In genomic region chr13:91459485-91459884, GRCh38 we compare ENCODE assay signal across 25 cellular contexts.
"Had no signal": no experiment of that assay in that cellular context is flagged by ENCODE, and none has a peak within 500 bp of the region (broad histone marks: within the 10 kb centered on the region; RNA-seq: fewer than 3 reads in every experiment).

No MANE protein-coding gene starts in this region.

- H3K27ac Mint-ChIP-seq: activated CD4-positive, alpha-beta memory T cell treated with anti-CD3 and anti-CD28 coated beads, Interleukin-2, amount 10 ng/mL, durations not matched to agents 7 days and 5 days; activated CD4-positive, alpha-beta T cell treated with anti-CD3 and anti-CD28 coated beads, Interleukin-2, amount 10 ng/mL, durations not matched to agents 24 days and 14 days; activated naive CD4-positive, alpha-beta T cell treated with anti-CD3 and anti-CD28 coated beads, Interleukin-2, amount 50 U/mL, for 24 hours; effector memory CD8-positive, alpha-beta T cell; natural killer cell treated with Interleukin-12 subunit alpha and Interleukin-12 subunit beta and Interleukin-15 and Interleukin-18, amount 100 ng/mL, for 72 hours; T-helper 1 cell treated with Interleukin-12 subunit alpha and Interleukin-12 subunit beta and Interleukin-4 antibody, amounts not matched to agents 30 μg/mL and 1 μg/mL, for 36 hours had no signal

- H3K27me3 ChIP-seq: pancreas, thyroid gland, upper lobe of right lung had no signal

- H3K36me3 Mint-ChIP-seq: activated naive CD4-positive, alpha-beta T cell treated with anti-CD3 and anti-CD28 coated beads, Interleukin-2, amount 50 U/mL, for 24 hours; natural killer cell treated with Interleukin-12 subunit alpha and Interleukin-12 subunit beta and Interleukin-15 and Interleukin-18, amount 100 ng/mL, for 72 hours had no signal

- H3K9me3 Mint-ChIP-seq: activated CD4-positive, alpha-beta memory T cell treated with anti-CD3 and anti-CD28 coated beads, Interleukin-2, amount 10 ng/mL, durations not matched to agents 7 days and 5 days; activated CD4-positive, alpha-beta T cell treated with anti-CD3 and anti-CD28 coated beads, Interleukin-2, amount 10 ng/mL, durations not matched to agents 24 days and 14 days; activated naive CD4-positive, alpha-beta T cell treated with anti-CD3 and anti-CD28 coated beads, Interleukin-2, amount 50 U/mL, for 24 hours; effector memory CD8-positive, alpha-beta T cell; natural killer cell treated with Interleukin-12 subunit alpha and Interleukin-12 subunit beta and Interleukin-15 and Interleukin-18, amount 100 ng/mL, for 72 hours; T-helper 1 cell treated with Interleukin-12 subunit alpha and Interleukin-12 subunit beta and Interleukin-4 antibody, amounts not matched to agents 30 μg/mL and 1 μg/mL, for 36 hours had no signal

- ATAC-seq: effector memory CD8-positive, alpha-beta T cell; esophagus mucosa; natural killer cell treated with Interleukin-12 subunit alpha and Interleukin-12 subunit beta and Interleukin-15 and Interleukin-18, amount 100 ng/mL, for 72 hours; pancreas; right cardiac atrium; stimulated activated naive CD8-positive, alpha-beta T cell treated with anti-CD3 and anti-CD28 coated beads, Interleukin-15, Interleukin-2, amounts not matched to agents 100 U/mL and 50 U/mL, for 24 hours; upper lobe of right lung had no signal

- FAIRE-seq: astrocyte, colon, endothelial cell of umbilical vein, frontal cortex, pancreas had no signal

- H3K4me1 ChIP-seq: left ventricle myocardium inferior, pancreas, thyroid gland, upper lobe of right lung had no signal

- H3K4me1 Mint-ChIP-seq: activated CD4-positive, alpha-beta memory T cell treated with anti-CD3 and anti-CD28 coated beads, Interleukin-2, amount 10 ng/mL, durations not matched to agents 7 days and 5 days; activated CD4-positive, alpha-beta T cell treated with anti-CD3 and anti-CD28 coated beads, Interleukin-2, amount 10 ng/mL, durations not matched to agents 24 days and 14 days; activated naive CD4-positive, alpha-beta T cell treated with anti-CD3 and anti-CD28 coated beads, Interleukin-2, amount 50 U/mL, for 24 hours had no signal

- H3K4me3 Mint-ChIP-seq: activated CD4-positive, alpha-beta memory T cell treated with anti-CD3 and anti-CD28 coated beads, Interleukin-2, amount 10 ng/mL, durations not matched to agents 7 days and 5 days; activated CD4-positive, alpha-beta T cell treated with anti-CD3 and anti-CD28 coated beads, Interleukin-2, amount 10 ng/mL, durations not matched to agents 24 days and 14 days; activated naive CD4-positive, alpha-beta T cell treated with anti-CD3 and anti-CD28 coated beads, Interleukin-2, amount 50 U/mL, for 24 hours; effector memory CD8-positive, alpha-beta T cell; natural killer cell treated with Interleukin-12 subunit alpha and Interleukin-12 subunit beta and Interleukin-15 and Interleukin-18, amount 100 ng/mL, for 72 hours; T-helper 1 cell treated with Interleukin-12 subunit alpha and Interleukin-12 subunit beta and Interleukin-4 antibody, amounts not matched to agents 30 μg/mL and 1 μg/mL, for 36 hours had no signal

- H3K27me3 Mint-ChIP-seq: activated CD4-positive, alpha-beta memory T cell treated with anti-CD3 and anti-CD28 coated beads, Interleukin-2, amount 10 ng/mL, durations not matched to agents 7 days and 5 days; activated CD4-positive, alpha-beta T cell treated with anti-CD3 and anti-CD28 coated beads, Interleukin-2, amount 10 ng/mL, durations not matched to agents 24 days and 14 days had no signal

- DNase-seq: activated CD4-positive, alpha-beta memory T cell treated with anti-CD3 and anti-CD28 coated beads, Interleukin-2, amount 10 ng/mL, durations not matched to agents 7 days and 5 days; activated CD4-positive, alpha-beta T cell treated with anti-CD3 and anti-CD28 coated beads, Interleukin-2, amount 10 ng/mL, durations not matched to agents 24 days and 14 days; activated gamma-delta T cell treated with Interleukin-2 at 50 U/mL for 16 hours; central memory CD4-positive, alpha-beta T cell; effector memory CD8-positive, alpha-beta T cell; glutamatergic neuron; left ventricle myocardium inferior; mammary epithelial cell; pancreas; right cardiac atrium; stimulated activated CD4-positive, alpha-beta T cell treated with anti-CD3 and anti-CD28 coated beads, Interleukin-12 subunit alpha, Interleukin-12 subunit beta, amount 100 ng/mL, for 4 hours; stimulated activated CD4-positive, alpha-beta T cell treated with anti-CD3 and anti-CD28 coated beads, Interleukin-4, amount 100 ng/mL, for 4 hours; stimulated activated naive CD8-positive, alpha-beta T cell treated with anti-CD3 and anti-CD28 coated beads, Interleukin-15, Interleukin-2, amounts not matched to agents 100 U/mL and 50 U/mL, for 24 hours; substantia nigra; T1000; thyroid gland; upper lobe of right lung had no signal

- H3K4me3 ChIP-seq: left ventricle myocardium inferior, pancreas, thyroid gland, upper lobe of right lung had no signal

- H3K9me3 ChIP-seq: left ventricle myocardium inferior, pancreas, thyroid gland, upper lobe of right lung had no signal

- H3K27ac ChIP-seq: left ventricle myocardium inferior, pancreas, thyroid gland, upper lobe of right lung had no signal

- H3K36me3 ChIP-seq: left ventricle myocardium inferior, pancreas, thyroid gland, upper lobe of right lung had no signal
